ENCODE assay signal across 1 cellular context in the genomic region with DNA sequence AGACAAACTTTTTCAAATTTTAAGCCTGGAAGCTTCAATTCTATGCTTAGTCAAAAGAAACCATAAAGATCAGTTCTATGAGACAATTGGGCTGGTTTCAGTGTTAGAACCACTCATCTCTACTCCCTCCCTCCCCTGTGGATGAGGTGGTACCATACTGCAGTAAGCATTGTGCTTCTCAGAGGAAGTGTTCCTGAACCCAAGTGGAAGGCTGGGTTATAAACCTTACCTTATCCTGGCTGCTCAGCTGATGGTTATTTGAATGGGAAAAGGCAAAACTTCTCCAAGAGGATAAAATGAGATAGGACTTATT.
TF ChIP-seq lines count a peak whose summit lies in the region.

No MANE protein-coding gene starts in this region.

TF ChIP-seq in SK-N-SH, 30 proteins besides CTCF, POLR2A, EP300 and RAD21 (continued from another document):
- TF ChIP-seq, protein P1, sequence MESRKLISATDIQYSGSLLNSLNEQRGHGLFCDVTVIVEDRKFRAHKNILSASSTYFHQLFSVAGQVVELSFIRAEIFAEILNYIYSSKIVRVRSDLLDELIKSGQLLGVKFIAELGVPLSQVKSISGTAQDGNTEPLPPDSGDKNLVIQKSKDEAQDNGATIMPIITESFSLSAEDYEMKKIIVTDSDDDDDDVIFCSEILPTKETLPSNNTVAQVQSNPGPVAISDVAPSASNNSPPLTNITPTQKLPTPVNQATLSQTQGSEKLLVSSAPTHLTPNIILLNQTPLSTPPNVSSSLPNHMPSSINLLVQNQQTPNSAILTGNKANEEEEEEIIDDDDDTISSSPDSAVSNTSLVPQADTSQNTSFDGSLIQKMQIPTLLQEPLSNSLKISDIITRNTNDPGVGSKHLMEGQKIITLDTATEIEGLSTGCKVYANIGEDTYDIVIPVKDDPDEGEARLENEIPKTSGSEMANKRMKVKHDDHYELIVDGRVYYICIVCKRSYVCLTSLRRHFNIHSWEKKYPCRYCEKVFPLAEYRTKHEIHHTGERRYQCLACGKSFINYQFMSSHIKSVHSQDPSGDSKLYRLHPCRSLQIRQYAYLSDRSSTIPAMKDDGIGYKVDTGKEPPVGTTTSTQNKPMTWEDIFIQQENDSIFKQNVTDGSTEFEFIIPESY (IDR thresholded peaks at IDR 0.05; ENCODE audit: borderline replicate concordance, low read depth) = no peak
- TF ChIP-seq PBX3 (IDR thresholded peaks at IDR 0.05) = no peak
- TF ChIP-seq CHD2 (IDR thresholded peaks at IDR 0.05; ENCODE audit: low read length, partially characterized antibody) = no peak
TF ChIP-seq in SK-N-SH: peak in this region for 0.
